1 cellular context compared by ENCODE assay signal in genomic region chr15:82028163-82028562, GRCh38. TPM values are rescaled to one million over a fixed set of nuclear protein-coding genes. Genes with fewer than 3 reads are reported as not detected.
"Had no signal": no experiment of that assay in that cellular context is flagged by ENCODE, and none has a peak within 500 bp of the region (broad histone marks: within the 10 kb centered on the region; RNA-seq: fewer than 3 reads in every experiment).

No MANE protein-coding gene starts in this region.

RNA-seq across cellular contexts. Expression of gene MEX3B, which starts 17.7 kb away (rescaled TPM):
- polyA plus RNA-seq: IgD-negative memory B cell had no signal
